In the genomic region with DNA sequence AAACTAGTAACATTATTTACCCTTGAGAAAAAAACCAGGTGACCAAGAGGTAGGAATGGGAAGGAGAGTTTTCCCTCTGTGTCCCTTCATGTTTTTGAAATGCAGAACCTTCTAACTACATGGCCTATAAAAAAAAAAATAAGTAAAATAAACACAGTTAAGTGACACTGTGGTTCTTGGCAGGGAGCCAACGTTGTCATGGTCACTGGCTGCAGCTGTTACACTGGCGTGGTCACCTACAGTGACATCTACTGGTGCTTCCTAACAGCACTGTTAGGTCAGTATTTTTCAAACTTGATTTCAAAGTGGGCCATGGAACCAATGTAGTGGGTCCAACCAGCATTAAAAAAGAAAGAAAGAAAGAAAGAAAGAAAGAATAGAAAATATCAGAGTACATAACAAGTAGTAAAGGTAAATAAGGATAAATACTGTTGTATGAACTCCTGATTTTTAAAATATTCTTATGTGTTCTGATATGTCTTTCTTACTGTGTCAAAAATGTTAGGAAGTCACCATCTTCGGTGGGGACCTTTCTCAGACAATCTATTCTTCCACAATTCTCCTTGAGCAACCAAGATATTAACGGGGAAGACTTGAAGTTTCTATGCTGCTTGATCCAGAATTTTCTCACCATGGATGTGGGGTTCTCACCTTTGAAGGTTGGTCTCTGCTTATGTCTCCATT, we compare ENCODE assay signal across 8 cellular contexts.
A peak's percentile ranks its signal among the peaks of the same experiment; 100 is the strongest.
DNase-seq lines count a peak whose midpoint lies in the region; ATAC-seq and TF ChIP-seq lines count a peak whose summit lies in the region.

No MANE protein-coding gene starts in this region.

- no peak overlapping the region for H3K27ac ChIP-seq in brain microvascular endothelial cell

- in situ Hi-C loops in brain microvascular endothelial cell (cut with HindIII; ENCODE audit: low pct_ligation_motif_present, low sequenced_read_pairs), result no loop called here

- DNase-seq in AG08396 (ENCODE audit: low spot score), result peak; percentile 84
- DNase-seq in NCI-H2107 treated with DMSO at 0.1 percent for 48 hours (lab: John Stamatoyannopoulos, UW; ENCODE audit: unreplicated experiment), result peak; percentile 71
- DNase-seq in UCSD-AML1 (lab: John Stamatoyannopoulos, UW; ENCODE audit: unreplicated experiment), result peak; percentile 82
- DNase-seq in brain microvascular endothelial cell, result peak; percentile 88
- DNase-seq in iPS-NIHi11 (ENCODE audit: low spot score), result peak; percentile 80
- DNase-seq in stimulated activated CD4-positive, alpha-beta T cell treated with anti-CD3 and anti-CD28 coated beads, Interleukin-12 subunit alpha, Interleukin-12 subunit beta, amount 100 ng/mL, for 24 hours (ENCODE audit: low read depth in 2 of 2), result peak; percentile 24 to 72

- TF ChIP-seq CTCF in brain microvascular endothelial cell (IDR thresholded peaks at IDR 0.05; ENCODE audit: low read depth, low read length, missing control alignments), result peak; percentile 87

- H3K4me3 ChIP-seq in brain microvascular endothelial cell (ENCODE audit: low read depth, low read length), result no peak overlapping the region

- peak; percentile 98 for ATAC-seq in GM18868 (IDR thresholded peaks at IDR 0.05; ENCODE audit: unreplicated experiment)
- peak; percentile 95 for ATAC-seq in HG03095 (IDR thresholded peaks at IDR 0.05; ENCODE audit: unreplicated experiment)

- no peaks in the 10 kb centered on the region for H3K27me3 ChIP-seq in brain microvascular endothelial cell (replicated peaks)

- no peaks in the 10 kb centered on the region for H3K36me3 ChIP-seq in brain microvascular endothelial cell (replicated peaks)
